ENCODE assay signal across 16 cellular contexts in genomic region chr19:2547721-2548120, GRCh38.
A peak's percentile ranks its signal among the peaks of the same experiment; 100 is the strongest.
DNase-seq lines count a peak whose midpoint lies in the region; ATAC-seq, FAIRE-seq and TF ChIP-seq lines count a peak whose summit lies in the region.
"Had no signal": no experiment of that assay in that cellular context is flagged by ENCODE, and none has a peak within 500 bp of the region (broad histone marks: within the 10 kb centered on the region; RNA-seq: fewer than 3 reads in every experiment).

No MANE protein-coding gene starts in this region.

- ATAC-seq in Panc1: no peak
- ATAC-seq in activated CD8-positive, alpha-beta T cell treated with anti-CD3 and anti-CD28 coated beads for 36 hours: no peak
- ATAC-seq: activated CD4-positive, CD25-positive, alpha-beta regulatory T cell treated with anti-CD3 and anti-CD28 coated beads, Interleukin-2, amount 50 U/mL, for 24 hours; gastroesophageal sphincter; K562; naive thymus-derived CD4-positive, alpha-beta T cell had no signal

- CTCF ChIA-PET in Panc1 (lab: Charles Lee) (interaction anchor here (0.7 kb wide), 1 partner anchor 74 kb away, joined by 3 read pairs; no protein-coding TSS in a partner anchor), H1 (lab: Charles Lee; ENCODE audit: partially characterized antibody) (interaction anchor here (0.8 to 1.7 kb wide), 5 partner anchors 13 to 67 kb away, joined by 3 to 5 read pairs (median 3); no protein-coding TSS in a partner anchor)
- CTCF ChIA-PET in activated CD8-positive, alpha-beta T cell treated with anti-CD3 and anti-CD28 coated beads for 36 hours (lab: Charles Lee): interaction anchor here (0.7 kb wide), 1 partner anchor 13 kb away, joined by 3 read pairs; no protein-coding TSS in a partner anchor

- H4K20me1 ChIP-seq in H1 (replicated peaks in 1 of 2; ENCODE audit: control insufficient read depth in 1 of 2, insufficient read depth in 2 of 2, low read length in 2 of 2): no peaks in the 10 kb centered on the region

- H3K23me2 ChIP-seq in H1 (ENCODE audit: low read depth, low read length): no peaks in the 10 kb centered on the region

- TF ChIP-seq CTCF in Panc1 (IDR thresholded peaks at IDR 0.05) (no peak), H1 (IDR thresholded peaks at IDR 0.05; ENCODE audit: control extremely low read depth in 1 of 3, insufficient read depth in 1 of 3, low read depth in 1 of 3, low read length in 3 of 3) (no peak), tibial artery (IDR thresholded peaks at IDR 0.05) (no peak)
- no peak for TF ChIP-seq CTCF in activated CD8-positive, alpha-beta T cell treated with anti-CD3 and anti-CD28 coated beads for 36 hours (IDR thresholded peaks at IDR 0.05)

- H3K27me3 ChIP-seq in Panc1 (ENCODE audit: control insufficient read depth, insufficient read depth, low read length): no peaks in the 10 kb centered on the region
- no peaks in the 10 kb centered on the region; a peak in 2 of 7 replicates for H3K27me3 ChIP-seq in H1 (replicated peaks in 1 of 4; ENCODE audit: control insufficient read depth in 3 of 4, extremely low read depth in 1 of 4, insufficient read depth in 3 of 4, low read length in 3 of 4)
- H3K27me3 ChIP-seq in mesenchymal stem cell (ENCODE audit: control insufficient read depth in 1 of 2, insufficient read depth in 1 of 2, low read length in 2 of 2): no peaks in the 10 kb centered on the region
- no peaks in the 10 kb centered on the region for H3K27me3 ChIP-seq in tibial artery
- no peaks in the 10 kb centered on the region for H3K27me3 ChIP-seq in effector memory CD4-positive, alpha-beta T cell (replicated peaks; ENCODE audit: control insufficient read depth, insufficient read depth, low read length, poor library complexity, severe bottlenecking)
- H3K27me3 ChIP-seq: gastroesophageal sphincter had no signal

- no peak for TF ChIP-seq EP300 in H1 (IDR thresholded peaks at IDR 0.05; ENCODE audit: borderline replicate concordance in 1 of 2, low read depth in 2 of 2, low read length in 2 of 2)

- H3K79me1 ChIP-seq in H1 (ENCODE audit: low read depth, low read length) (no peaks in the 10 kb centered on the region), mesenchymal stem cell (replicated peaks; ENCODE audit: low read length, poor library complexity, severe bottlenecking) (no peaks in the 10 kb centered on the region)

- H3K56ac ChIP-seq in H1 (replicated peaks; ENCODE audit: insufficient read length, low read depth, low read length): no peak overlapping the region

- H4K8ac ChIP-seq in H1 (ENCODE audit: extremely low read depth, insufficient read depth, low read length): no peak overlapping the region
- H4K8ac ChIP-seq in mesenchymal stem cell (ENCODE audit: low read length): no peak overlapping the region

- H3K36me3 Mint-ChIP-seq in activated CD8-positive, alpha-beta T cell treated with anti-CD3 and anti-CD28 coated beads for 36 hours (ENCODE audit: low read depth): peaks cover 5% of the 10 kb centered on the region
- H3K36me3 Mint-ChIP-seq: naive thymus-derived CD4-positive, alpha-beta T cell had no signal

- H3K4me2 ChIP-seq in H1 (ENCODE audit: insufficient read depth in 1 of 2, low read depth in 2 of 2, low read length in 2 of 2): no peak overlapping the region
- no peak overlapping the region for H3K4me2 ChIP-seq in mesenchymal stem cell (ENCODE audit: low read length, poor library complexity, severe bottlenecking)

- no peak for TF ChIP-seq POLR2A in H1 (IDR thresholded peaks at IDR 0.05; ENCODE audit: control extremely low read depth in 1 of 2, low read depth in 2 of 2, low read length in 2 of 2)

- H2BK120ac ChIP-seq in H1 (replicated peaks; ENCODE audit: low read depth, low read length) (no peak overlapping the region), mesenchymal stem cell (ENCODE audit: low read depth, low read length) (no peak overlapping the region)

- H4K91ac ChIP-seq in H1 (replicated peaks; ENCODE audit: insufficient read length, low read length) (no peak overlapping the region), mesenchymal stem cell (ENCODE audit: low read length) (peak overlapping the region; percentile 30)

- H3K23ac ChIP-seq in H1 (ENCODE audit: insufficient read length) (no peak overlapping the region), mesenchymal stem cell (ENCODE audit: low read length in 2 of 2) (peak overlapping the region in 1 of 2 experiments; percentile 57)

- H3K4ac ChIP-seq in H1 (replicated peaks; ENCODE audit: insufficient read length, low read depth, low read length): no peak overlapping the region
- peak overlapping the region in 1 of 2 experiments; percentile 30 for H3K4ac ChIP-seq in mesenchymal stem cell (ENCODE audit: low read depth in 1 of 2, low read length in 2 of 2)

- H3K14ac ChIP-seq in H1 (ENCODE audit: insufficient read length) (no peak overlapping the region), mesenchymal stem cell (ENCODE audit: low read length in 2 of 2) (peak overlapping the region in 1 of 2 experiments; percentile 9)

- H3K4me3 Mint-ChIP-seq in activated CD8-positive, alpha-beta T cell treated with anti-CD3 and anti-CD28 coated beads for 36 hours: no peak overlapping the region
- H3K4me3 Mint-ChIP-seq: naive thymus-derived CD4-positive, alpha-beta T cell; T-helper 2 cell treated with Interferon-gamma antibody and Interleukin-4, amounts not matched to agents 5 μg/mL and 100 μg/mL, for 36 hours had no signal

- H2BK15ac ChIP-seq in H1 (ENCODE audit: low read length) (no peak overlapping the region), mesenchymal stem cell (ENCODE audit: low read depth, poor library complexity, severe bottlenecking) (no peak overlapping the region)

- H3K27ac ChIP-seq in Panc1 (ENCODE audit: low read length) (peak overlapping the region; percentile 100), H1 (ENCODE audit: low read depth, low read length) (no peak overlapping the region), mesenchymal stem cell (ENCODE audit: low read length, poor library complexity, severe bottlenecking) (no peak overlapping the region), tibial artery (peak overlapping the region; percentile 86 to 96)
- H3K27ac ChIP-seq in effector memory CD4-positive, alpha-beta T cell (ENCODE audit: insufficient read depth, low read length, poor library complexity, severe bottlenecking): no peak overlapping the region

- POLR2A ChIA-PET in Panc1 (lab: Charles Lee) (no interaction called here), H1 (lab: Charles Lee; ENCODE audit: partially characterized antibody) (interaction anchor here (1.5 to 3.8 kb wide), 2 partner anchors 8 to 71 kb away, joined by 5 to 31 read pairs; partner anchors contain the start of gene GADD45B)
- POLR2A ChIA-PET in activated CD8-positive, alpha-beta T cell treated with anti-CD3 and anti-CD28 coated beads for 36 hours (lab: Charles Lee): interaction anchor here (1.8 kb wide), 1 partner anchor 72 kb away, joined by 5 read pairs; the partner anchor contains the start of gene GADD45B

- no peak overlapping the region for H3K27ac Mint-ChIP-seq in activated CD8-positive, alpha-beta T cell treated with anti-CD3 and anti-CD28 coated beads for 36 hours
- H3K27ac Mint-ChIP-seq: activated T-helper 2 cell treated with anti-CD3 and anti-CD28 coated beads, Interferon-gamma antibody, Interleukin-2, Interleukin-4, amounts not matched to agents 10 μg/mL and 5 μg/mL and 100 μg/mL, durations not matched to agents 14 hours and 24 hours and 36 hours; T-helper 2 cell treated with Interferon-gamma antibody and Interleukin-4, amounts not matched to agents 5 μg/mL and 100 μg/mL, for 36 hours had no signal

- FAIRE-seq in H1 (lab: Jason Lieb, UNC): no peak
- FAIRE-seq: colon, K562 had no signal

- no peak overlapping the region for H2BK5ac ChIP-seq in H1 (ENCODE audit: low read depth, low read length)
- H2BK5ac ChIP-seq in mesenchymal stem cell (ENCODE audit: low read depth, low read length, poor library complexity, severe bottlenecking): no peak overlapping the region

- no peak overlapping the region for H4K5ac ChIP-seq in H1 (ENCODE audit: insufficient read length, low read depth, low read length)

- H3K79me2 ChIP-seq in H1 (ENCODE audit: control insufficient read depth in 1 of 2, insufficient read depth in 2 of 2, low read length in 2 of 2): no peaks in the 10 kb centered on the region

- H3K9me3 ChIP-seq in Panc1 (ENCODE audit: control insufficient read depth, insufficient read depth, low read depth, low read length): no peaks in the 10 kb centered on the region
- H3K9me3 ChIP-seq in H1 (ENCODE audit: insufficient read depth in 2 of 2, low read depth in 1 of 2, low read length in 1 of 2): no peaks in the 10 kb centered on the region; a peak in 1 of 4 replicates
- H3K9me3 ChIP-seq in mesenchymal stem cell (ENCODE audit: control insufficient read depth, low read length): no peaks in the 10 kb centered on the region
- no peaks in the 10 kb centered on the region for H3K9me3 ChIP-seq in tibial artery
- no peaks in the 10 kb centered on the region for H3K9me3 ChIP-seq in effector memory CD4-positive, alpha-beta T cell (ENCODE audit: control insufficient read depth, low read length)
- H3K9me3 ChIP-seq: gastroesophageal sphincter had no signal

- 89% methylated on average over 9 of the region's 9 CpGs; no CpG with 5 or more reads in 1 of the 2 experiments for WGBS in H1 (ENCODE audit: extremely low coverage in 1 of 2, insufficient coverage in 1 of 2, insufficient read length in 1 of 2, insufficient replicate concordance in 2 of 2, low coverage in 1 of 2, low lambda C conversion rate in 2 of 2, missing lambda C conversion rate in 1 of 2), 2 experiments
- 96% methylated on average over 9 of the region's 9 CpGs for WGBS in mesenchymal stem cell

- no peak for TF ChIP-seq RAD21 in H1 (IDR thresholded peaks at IDR 0.05 in 1 of 2, conservative IDR thresholded peaks at IDR 0.05 in 1 of 2; ENCODE audit: low read depth in 2 of 2, low read length in 2 of 2)

- DNase-seq in Panc1 (ENCODE audit: low read depth, low spot score): no peak
- DNase-seq in H1 (ENCODE audit: low read depth in 1 of 2, low spot score in 2 of 2): no peak
- no peak for DNase-seq in mesenchymal stem cell
- DNase-seq in tibial artery: no peak
- DNase-seq in effector memory CD4-positive, alpha-beta T cell: no peak
- no peak for DNase-seq in activated CD8-positive, alpha-beta T cell treated with anti-CD3 and anti-CD28 coated beads for 36 hours
- DNase-seq in NOMO-1 (lab: John Stamatoyannopoulos, UW; ENCODE audit: unreplicated experiment in 2 of 2): no peak
- DNase-seq: naive thymus-derived CD4-positive, alpha-beta T cell; NCI-H1930; SIG-M5 had no signal

- no peak overlapping the region for H2AK5ac ChIP-seq in H1 (ENCODE audit: low read depth, low read length)
- no peak overlapping the region for H2AK5ac ChIP-seq in mesenchymal stem cell (ENCODE audit: low read length, severe bottlenecking)

- H3K4me3 ChIP-seq in Panc1 (ENCODE audit: low read depth in 2 of 2, low read length in 2 of 2) (no peak overlapping the region), H1 (ENCODE audit: extremely low read depth in 1 of 4, insufficient read depth in 2 of 4, low read depth in 3 of 4, low read length in 4 of 4) (no peak overlapping the region), mesenchymal stem cell (ENCODE audit: insufficient read depth in 1 of 2, low read depth in 1 of 2, low read length in 2 of 2) (no peak overlapping the region), tibial artery (no peak overlapping the region)
- H3K4me3 ChIP-seq in effector memory CD4-positive, alpha-beta T cell (ENCODE audit: insufficient read depth, low read depth, low read length, poor library complexity, severe bottlenecking): no peak overlapping the region
- H3K4me3 ChIP-seq: gastroesophageal sphincter, K562 had no signal

- H3K18ac ChIP-seq in H1 (ENCODE audit: extremely low read depth, low read length) (no peak overlapping the region), mesenchymal stem cell (ENCODE audit: low read depth in 1 of 2, low read length in 2 of 2) (peak overlapping the region in 1 of 2 experiments; percentile 42)

- H3K4me1 ChIP-seq in Panc1 (ENCODE audit: control insufficient read depth, insufficient read depth, low read length) (peaks cover 49% of the 10 kb centered on the region), H1 (replicated peaks in 1 of 4; ENCODE audit: control insufficient read depth in 3 of 4, insufficient read depth in 4 of 4, low read length in 3 of 4) (peaks cover 3 to 17% (median 12%) of the 10 kb centered on the region in 4 experiments), mesenchymal stem cell (ENCODE audit: control insufficient read depth, insufficient read depth, low read depth, low read length) (peaks cover 39% of the 10 kb centered on the region), tibial artery (peaks cover 17 to 56% (median 45%) of the 10 kb centered on the region in 4 donors)
- peaks cover 17% of the 10 kb centered on the region for H3K4me1 ChIP-seq in effector memory CD4-positive, alpha-beta T cell (ENCODE audit: control insufficient read depth, insufficient read depth, low read length, poor library complexity, severe bottlenecking)

- in situ Hi-C loops in Panc1 (cut with HindIII; ENCODE audit: low pct_unique_long_range_greater_than_20kb, low sequenced_read_pairs): no loop called here

- H2AFZ ChIP-seq in H1 (ENCODE audit: low read length): no peak overlapping the region
- no peak overlapping the region for H2AFZ ChIP-seq in mesenchymal stem cell (ENCODE audit: low read depth, low read length)

- no TSS peak for BruUV-seq in Panc1 (replicated peaks; lab: Mats Ljungman, UMichigan)

- intact Hi-C loops in Panc1 (cut with micrococcal nuclease; ENCODE audit: unreplicated experiment): loop anchor here (10.0 kb wide), 1 partner anchor 73 kb away; the partner anchor contains the start of gene GADD45B
- intact Hi-C loops in tibial artery (cut with DNase I; ENCODE audit: low total_unique reads): no loop called here
- intact Hi-C loops in activated CD8-positive, alpha-beta T cell treated with anti-CD3 and anti-CD28 coated beads for 36 hours (cut with micrococcal nuclease): no loop called here

- H3K9ac ChIP-seq in H1 (replicated peaks in 1 of 4; ENCODE audit: extremely low read depth in 1 of 4, low read depth in 3 of 4, low read length in 3 of 4): no peak overlapping the region
- no peak overlapping the region for H3K9ac ChIP-seq in mesenchymal stem cell (ENCODE audit: low read length)

- peaks cover 2% of the 10 kb centered on the region for H3K9me3 Mint-ChIP-seq in activated CD8-positive, alpha-beta T cell treated with anti-CD3 and anti-CD28 coated beads for 36 hours
- H3K9me3 Mint-ChIP-seq: T-helper 2 cell treated with Interferon-gamma antibody and Interleukin-4, amounts not matched to agents 5 μg/mL and 100 μg/mL, for 36 hours had no signal

- no peak overlapping the region for H2BK20ac ChIP-seq in H1 (ENCODE audit: low read length)

- no peaks in the 10 kb centered on the region for H3K27me3 Mint-ChIP-seq in activated CD8-positive, alpha-beta T cell treated with anti-CD3 and anti-CD28 coated beads for 36 hours
- H3K27me3 Mint-ChIP-seq: naive thymus-derived CD4-positive, alpha-beta T cell had no signal

- peaks cover 27% of the 10 kb centered on the region for H3K4me1 Mint-ChIP-seq in activated CD8-positive, alpha-beta T cell treated with anti-CD3 and anti-CD28 coated beads for 36 hours (ENCODE audit: low read depth)

- H3K36me3 ChIP-seq in Panc1 (ENCODE audit: control insufficient read depth, insufficient read depth, low read length): no peaks in the 10 kb centered on the region
- H3K36me3 ChIP-seq in H1 (ENCODE audit: control insufficient read depth in 2 of 4, insufficient read depth in 4 of 4, low read length in 3 of 4): no peaks in the 10 kb centered on the region
- H3K36me3 ChIP-seq in mesenchymal stem cell (ENCODE audit: control insufficient read depth in 1 of 2, insufficient read depth in 2 of 2, low read depth in 1 of 2, low read length in 2 of 2): no peaks in the 10 kb centered on the region
- H3K36me3 ChIP-seq in tibial artery: no peaks in the 10 kb centered on the region
- no peaks in the 10 kb centered on the region for H3K36me3 ChIP-seq in effector memory CD4-positive, alpha-beta T cell (ENCODE audit: control insufficient read depth, insufficient read depth, low read length)
- H3K36me3 ChIP-seq: gastroesophageal sphincter had no signal

- H2BK12ac ChIP-seq in H1 (ENCODE audit: low read depth, low read length) (0 out of 2 replicates have a peak overlapping the region, but pooled peaks have one; percentile 29), mesenchymal stem cell (ENCODE audit: low read length in 2 of 2) (peak overlapping the region; percentile 46 to 60)

Comparison
In these comparisons a context has a peak if more than half of its experiments do, and no peak if none do; other contexts are left out.
1. H3K27ac ChIP-seq: peak in Panc1 (single experiment) and tibial artery (2 of 2); none in H1 (single experiment), mesenchymal stem cell (single experiment) and effector memory CD4-positive, alpha-beta T cell (single experiment).